Comparison of ENCODE assay signal across 8 cellular contexts in genomic region chr1:2311184-2312032, GRCh38.
DNase-seq lines count a peak whose midpoint lies in the region; ATAC-seq, FAIRE-seq and TF ChIP-seq lines count a peak whose summit lies in the region.

No MANE protein-coding gene starts in this region.

- no peak for ATAC-seq in GM21423 (IDR thresholded peaks at IDR 0.05; ENCODE audit: unreplicated experiment)

- H3K36me3 Mint-ChIP-seq in CD4-positive, alpha-beta memory T cell, result peaks cover 21 to 29% of the 10 kb centered on the region in 2 donors

- H3K4me1 ChIP-seq in CD4-positive, alpha-beta memory T cell (ENCODE audit: insufficient read depth, low read length), result peaks cover 42% of the 10 kb centered on the region
- H3K4me1 ChIP-seq in breast epithelium, result peaks cover 6 to 18% of the 10 kb centered on the region in 2 donors
- no peaks in the 10 kb centered on the region for H3K4me1 ChIP-seq in keratinocyte (ENCODE audit: control insufficient read depth, extremely low read depth, insufficient read depth, low read length)

- no peaks in the 10 kb centered on the region for H3K27me3 Mint-ChIP-seq in CD4-positive, alpha-beta memory T cell

- no peak overlapping the region for H3K9ac ChIP-seq in keratinocyte (ENCODE audit: control insufficient read depth, extremely low read depth, insufficient read depth, low read length)

- no peaks in the 10 kb centered on the region for H4K20me1 ChIP-seq in keratinocyte (ENCODE audit: control insufficient read depth, extremely low read depth, insufficient read depth, low read length)

- H3K4me2 ChIP-seq in keratinocyte (ENCODE audit: control insufficient read depth, extremely low read depth, insufficient read depth, low read depth, low read length), result no peak overlapping the region

- H3K9me3 Mint-ChIP-seq in CD4-positive, alpha-beta memory T cell, result peaks cover 0 to 2% (median 0%) of the 10 kb centered on the region in 8 donors

- H3K4me3 ChIP-seq in CD4-positive, alpha-beta memory T cell (ENCODE audit: low read length in 2 of 2), result no peak overlapping the region
- H3K4me3 ChIP-seq in breast epithelium (no peak overlapping the region), keratinocyte (ENCODE audit: control insufficient read depth in 2 of 3, extremely low read depth in 1 of 3, insufficient read depth in 2 of 3, low read depth in 1 of 3, low read length in 3 of 3) (no peak overlapping the region)

- intact Hi-C loops in CD4-positive, alpha-beta memory T cell (cut with micrococcal nuclease), result loop anchor here (1.0 to 2.0 kb wide), 3 partner anchors 10 to 81 kb away; no protein-coding TSS in a partner anchor
- intact Hi-C loops in breast epithelium (cut with DNase I; ENCODE audit: low total_unique reads), result no loop called here

- no peaks in the 10 kb centered on the region for H3K9me1 ChIP-seq in keratinocyte (ENCODE audit: control insufficient read depth, extremely low read depth, insufficient read depth, low read length)

- no peak overlapping the region for H3K4me3 Mint-ChIP-seq in CD4-positive, alpha-beta memory T cell

- POLR2A ChIA-PET in CD4-positive, alpha-beta memory T cell (lab: Charles Lee; ENCODE audit: partially characterized antibody), result interaction anchor here (0.8 to 9.4 kb wide), 7 partner anchors 11 to 117 kb away, joined by 3 to 88 read pairs (median 13); partner anchors contain the start of genes FAAP20, MORN1, RER1 and SKI

- H3K27ac ChIP-seq in CD4-positive, alpha-beta memory T cell (ENCODE audit: low read depth, low read length), result peak overlapping the region; percentile 63
- H3K27ac ChIP-seq in breast epithelium (peak overlapping the region; percentile 93 to 95), keratinocyte (ENCODE audit: control insufficient read depth, insufficient read depth, low read length) (no peak overlapping the region)

- no peak for FAIRE-seq in keratinocyte (lab: Jason Lieb, UNC)

- dilution Hi-C loops in keratinocyte (cut with MboI; ENCODE audit: extremely low pct_ligation_motif_present, low sequenced_read_pairs), result no loop called here

- no peak overlapping the region for H2AFZ ChIP-seq in keratinocyte (ENCODE audit: control insufficient read depth, low read length)

- no peaks in the 10 kb centered on the region for H3K27me3 ChIP-seq in CD4-positive, alpha-beta memory T cell (ENCODE audit: insufficient read depth, low read length)
- H3K27me3 ChIP-seq in breast epithelium, result no peaks in the 10 kb centered on the region
- no peaks in the 10 kb centered on the region for H3K27me3 ChIP-seq in keratinocyte (ENCODE audit: control insufficient read depth, extremely low read depth, insufficient read depth, low read length)

- no peaks in the 10 kb centered on the region for H3K9me3 ChIP-seq in CD4-positive, alpha-beta memory T cell (ENCODE audit: control insufficient read depth in 1 of 2, low read length in 2 of 2)
- H3K9me3 ChIP-seq in breast epithelium (no peaks in the 10 kb centered on the region), keratinocyte (ENCODE audit: control insufficient read depth, low read depth, low read length) (no peaks in the 10 kb centered on the region)

- H3K79me2 ChIP-seq in keratinocyte (ENCODE audit: control insufficient read depth, insufficient read depth, low read length), result no peaks in the 10 kb centered on the region

- H3K27ac Mint-ChIP-seq in CD4-positive, alpha-beta memory T cell, result peak overlapping the region; percentile 29 to 94 (median 83)

- CTCF ChIA-PET in CD4-positive, alpha-beta memory T cell (lab: Charles Lee; ENCODE audit: partially characterized antibody), result interaction anchor here (0.6 to 2.0 kb wide), 7 partner anchors 10 to 117 kb away, joined by 3 to 8 read pairs (median 4); partner anchors contain the start of gene FAAP20

- H3K4me1 Mint-ChIP-seq in CD4-positive, alpha-beta memory T cell, result peaks cover 2 to 16% (median 10%) of the 10 kb centered on the region in 4 donors

- peaks cover 18% of the 10 kb centered on the region for H3K36me3 ChIP-seq in CD4-positive, alpha-beta memory T cell (ENCODE audit: insufficient read depth, low read length)
- H3K36me3 ChIP-seq in breast epithelium, result peaks cover 9% of the 10 kb centered on the region
- peaks cover 3 to 13% of the 10 kb centered on the region in 2 experiments for H3K36me3 ChIP-seq in keratinocyte (ENCODE audit: control insufficient read depth in 2 of 2, extremely low read depth in 1 of 2, insufficient read depth in 2 of 2, low read length in 2 of 2)

- no peak for TF ChIP-seq POLR2A in breast epithelium (IDR thresholded peaks at IDR 0.05)

- DNase-seq in CD4-positive, alpha-beta memory T cell, result peak; percentile 47 to 77 (median 53)
- DNase-seq in HuH-7 (ENCODE audit: low spot score), result peak; percentile 94
- DNase-seq in UCSD-AML1 (lab: John Stamatoyannopoulos, UW; ENCODE audit: unreplicated experiment), result peak; percentile 47
- DNase-seq in breast epithelium (ENCODE audit: low spot score in 2 of 2), result peak in 1 of 2 donors; percentile 70
- DNase-seq in keratinocyte (ENCODE audit: low read depth, low spot score), result no peak
- DNase-seq in stimulated activated CD4-positive, alpha-beta T cell treated with anti-CD3 and anti-CD28 coated beads, TNF-alpha, amount 100 ng/mL, for 4 hours (ENCODE audit: low read depth in 3 of 3), result peak in 2 of 3 experiments; percentile 40 to 44
- DNase-seq in NCI-H2107 (lab: John Stamatoyannopoulos, UW), result no peak

- TF ChIP-seq CTCF in breast epithelium (IDR thresholded peaks at IDR 0.05) (peak in 1 of 3 donors; percentile 30), keratinocyte (optimal IDR thresholded peaks at IDR 0.05 in 1 of 3, IDR thresholded peaks at IDR 0.05 in 1 of 3, conservative IDR thresholded peaks at IDR 0.05 in 1 of 3; ENCODE audit: extremely low read depth in 1 of 3, insufficient read depth in 2 of 3, low read length in 3 of 3) (peak; percentile 19 to 46 (median 38))

Comparison
In these comparisons a context has a peak if more than half of its experiments do, and no peak if none do; other contexts are left out.
1. DNase-seq: peak in CD4-positive, alpha-beta memory T cell (5 of 5), HuH-7 (single experiment), UCSD-AML1 (single experiment) and stimulated activated CD4-positive, alpha-beta T cell treated with anti-CD3 and anti-CD28 coated beads, TNF-alpha, amount 100 ng/mL, for 4 hours (2 of 3); none in keratinocyte (single experiment) and NCI-H2107 (single experiment).